Comparison of ENCODE assay signal across 21 cellular contexts in genomic region chrX:150889131-150889530, GRCh38.
"Had no signal": no experiment of that assay in that cellular context is flagged by ENCODE, and none has a peak within 500 bp of the region (broad histone marks: within the 10 kb centered on the region; RNA-seq: fewer than 3 reads in every experiment).

No MANE protein-coding gene starts in this region.

- H3K4me1 Mint-ChIP-seq: stimulated activated effector memory CD8-positive, alpha-beta T cell treated with anti-CD3 and anti-CD28 coated beads, Interleukin-12 subunit alpha, Interleukin-12 subunit beta, amount 100 ng/mL, for 72 hours had no signal

- ATAC-seq: esophagus mucosa; gastrocnemius medialis; left lobe of liver; naive thymus-derived CD8-positive, alpha-beta T cell; pancreas; right cardiac atrium; stimulated activated effector memory CD8-positive, alpha-beta T cell treated with anti-CD3 and anti-CD28 coated beads, Interleukin-12 subunit alpha, Interleukin-12 subunit beta, amount 100 ng/mL, for 72 hours; stimulated activated naive CD8-positive, alpha-beta T cell treated with anti-CD3 and anti-CD28 coated beads, Interleukin-15, Interleukin-2, amounts not matched to agents 100 U/mL and 50 U/mL, for 24 hours had no signal

- H3K27me3 ChIP-seq: gastrocnemius medialis, hepatocyte, pancreas, testis, transverse colon had no signal

- H2AFZ ChIP-seq: hepatocyte had no signal

- H3K4me3 Mint-ChIP-seq: naive thymus-derived CD8-positive, alpha-beta T cell; stimulated activated effector memory CD8-positive, alpha-beta T cell treated with anti-CD3 and anti-CD28 coated beads, Interleukin-12 subunit alpha, Interleukin-12 subunit beta, amount 100 ng/mL, for 72 hours had no signal

- H3K4me3 ChIP-seq: gastrocnemius medialis, hepatocyte, pancreas, smooth muscle cell, testis, transverse colon had no signal

- H3K27ac ChIP-seq: hepatocyte, pancreas, testis, transverse colon had no signal

- H3K27ac Mint-ChIP-seq: naive thymus-derived CD8-positive, alpha-beta T cell; progenitor cell of endocrine pancreas; stimulated activated effector memory CD8-positive, alpha-beta T cell treated with anti-CD3 and anti-CD28 coated beads, Interleukin-12 subunit alpha, Interleukin-12 subunit beta, amount 100 ng/mL, for 72 hours had no signal

- H3K9me3 ChIP-seq: gastrocnemius medialis, pancreas, testis, transverse colon had no signal

- H3K9me3 Mint-ChIP-seq: naive thymus-derived CD8-positive, alpha-beta T cell; stimulated activated effector memory CD8-positive, alpha-beta T cell treated with anti-CD3 and anti-CD28 coated beads, Interleukin-12 subunit alpha, Interleukin-12 subunit beta, amount 100 ng/mL, for 72 hours had no signal

- H3K27me3 Mint-ChIP-seq: naive thymus-derived CD8-positive, alpha-beta T cell; progenitor cell of endocrine pancreas had no signal

- H3K4me1 ChIP-seq: pancreas, testis, transverse colon had no signal

- H3K36me3 Mint-ChIP-seq: stimulated activated effector memory CD8-positive, alpha-beta T cell treated with anti-CD3 and anti-CD28 coated beads, Interleukin-12 subunit alpha, Interleukin-12 subunit beta, amount 100 ng/mL, for 72 hours had no signal

- H3K4me2 ChIP-seq: hepatocyte, smooth muscle cell had no signal

- H3K36me3 ChIP-seq: gastrocnemius medialis, pancreas, transverse colon had no signal

- FAIRE-seq: endometrium, pancreas had no signal

- DNase-seq: central memory CD4-positive, alpha-beta T cell; cortex of kidney; effector memory CD4-positive, alpha-beta T cell; gastrocnemius medialis; mammary epithelial cell; naive thymus-derived CD8-positive, alpha-beta T cell; occipital lobe; pancreas; right cardiac atrium; stimulated activated CD4-positive, alpha-beta T cell treated with anti-CD3 and anti-CD28 coated beads, Interleukin-2, amount 100 ng/mL, for 48 hours; stimulated activated CD8-positive, alpha-beta memory T cell treated with anti-CD3 and anti-CD28 coated beads, Interleukin-4, amount 100 ng/mL, for 48 hours; stimulated activated naive CD8-positive, alpha-beta T cell treated with anti-CD3 and anti-CD28 coated beads, Interleukin-15, Interleukin-2, amounts not matched to agents 100 U/mL and 50 U/mL, for 24 hours; testis; transverse colon had no signal
